ENCODE assay signal across 8 cellular contexts in the genomic region with DNA sequence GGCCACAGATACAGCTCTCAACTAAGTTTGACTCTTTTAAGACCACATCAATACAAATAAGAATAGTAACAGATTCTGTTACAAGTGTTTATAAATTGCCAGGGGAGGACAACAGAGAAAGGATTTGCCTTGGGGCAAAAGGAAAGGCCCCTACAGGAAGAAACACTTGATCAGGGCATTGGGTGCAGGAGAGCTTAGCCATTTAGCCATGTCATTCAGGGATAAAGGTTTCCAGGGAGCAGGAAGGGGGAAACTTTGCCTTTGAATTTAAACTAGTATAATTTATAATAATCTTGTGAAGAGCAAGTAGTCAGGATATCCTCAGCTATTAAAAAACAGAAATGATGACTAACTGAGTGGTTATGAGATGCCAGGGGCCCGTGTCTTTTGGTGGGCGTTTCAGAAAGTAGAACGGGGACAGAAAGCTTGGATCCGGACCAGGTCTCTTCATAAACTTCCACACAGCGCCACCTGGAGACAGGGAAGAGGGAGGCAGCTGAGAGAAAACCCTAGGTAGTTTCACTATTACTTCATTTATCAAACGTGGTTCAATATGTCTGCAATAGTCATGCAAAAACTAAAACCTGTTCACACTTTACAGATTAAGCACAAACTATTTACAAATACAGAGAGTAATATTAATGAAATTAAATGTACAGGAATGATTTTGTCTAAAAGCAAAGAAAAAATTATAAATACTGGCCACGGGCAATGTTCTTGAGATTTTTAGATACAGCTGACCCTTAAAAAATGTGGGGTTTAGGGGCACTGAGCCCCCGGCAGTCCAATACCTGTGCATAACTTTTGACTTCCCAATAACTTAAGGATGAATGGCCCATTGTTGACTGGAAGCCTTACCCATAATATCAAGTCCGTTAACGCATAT. TPM values are rescaled to one million over a fixed set of nuclear protein-coding genes. Genes with fewer than 3 reads are reported as not detected.
DNase-seq lines count a peak whose midpoint lies in the region; ATAC-seq and TF ChIP-seq lines count a peak whose summit lies in the region.

No MANE protein-coding gene starts in this region.

- CTCF ChIA-PET in activated naive CD4-positive, alpha-beta T cell treated with anti-CD3 and anti-CD28 coated beads for 36 hours (lab: Charles Lee) = interaction anchor here (0.6 to 4.3 kb wide), 21 partner anchors 8 to 295 kb away, joined by 3 to 26 read pairs (median 3); a partner anchor contains a TSS

- peak; percentile 85 for ATAC-seq in DND-41 (ENCODE audit: insufficient read depth, low read depth)
- ATAC-seq in psoas muscle = peak; percentile 53 to 84 (median 66)
- ATAC-seq in HG02852 (IDR thresholded peaks at IDR 0.05; ENCODE audit: unreplicated experiment) = no peak

- H3K4me1 ChIP-seq in DND-41 (ENCODE audit: insufficient read depth, low read length) = no peaks in the 10 kb centered on the region; the same call in 1 of the 2 replicates
- peaks cover 8% of the 10 kb centered on the region for H3K4me1 ChIP-seq in psoas muscle
- no peaks in the 10 kb centered on the region for H3K4me1 ChIP-seq in uterus

- no peaks in the 10 kb centered on the region for H3K79me2 ChIP-seq in DND-41 (ENCODE audit: insufficient read depth, low read length)

- no peaks in the 10 kb centered on the region for H3K27me3 ChIP-seq in DND-41 (ENCODE audit: insufficient read depth, low read length, poor library complexity)
- peaks cover 0 to 5% (median 0%) of the 10 kb centered on the region in 3 donors for H3K27me3 ChIP-seq in psoas muscle (ENCODE audit: insufficient read depth in 3 of 3, low read length in 2 of 3)
- no peaks in the 10 kb centered on the region for H3K27me3 ChIP-seq in uterus

- no peaks in the 10 kb centered on the region; the same call in 1 of the 2 replicates for H4K20me1 ChIP-seq in DND-41 (ENCODE audit: insufficient read depth, low read length)

- 27 to 29% (median 29%) methylated on average over 10 of the region's 10 CpGs for WGBS in psoas muscle, 3 donors

- H3K4me3 Mint-ChIP-seq in activated naive CD4-positive, alpha-beta T cell treated with anti-CD3 and anti-CD28 coated beads for 36 hours = no peak overlapping the region
- no peak overlapping the region for H3K4me3 Mint-ChIP-seq in glutamatergic neuron (ENCODE audit: unreplicated experiment)

- no peak for TF ChIP-seq POLR2A in uterus (IDR thresholded peaks at IDR 0.05)

- H3K4me1 Mint-ChIP-seq in activated naive CD4-positive, alpha-beta T cell treated with anti-CD3 and anti-CD28 coated beads for 36 hours (ENCODE audit: low read depth) = peaks cover 8% of the 10 kb centered on the region
- H3K4me1 Mint-ChIP-seq in glutamatergic neuron (ENCODE audit: low read depth, unreplicated experiment) = no peaks in the 10 kb centered on the region

- H3K9me3 ChIP-seq in DND-41 (ENCODE audit: insufficient read depth, low read length, severe bottlenecking) = no peaks in the 10 kb centered on the region
- no peaks in the 10 kb centered on the region for H3K9me3 ChIP-seq in SK-N-MC (ENCODE audit: low read depth, low read length)
- no peaks in the 10 kb centered on the region for H3K9me3 ChIP-seq in psoas muscle
- H3K9me3 ChIP-seq in uterus = no peaks in the 10 kb centered on the region

- H3K27me3 Mint-ChIP-seq in activated naive CD4-positive, alpha-beta T cell treated with anti-CD3 and anti-CD28 coated beads for 36 hours (ENCODE audit: low read depth) = no peaks in the 10 kb centered on the region
- H3K27me3 Mint-ChIP-seq in glutamatergic neuron (ENCODE audit: unreplicated experiment) = no peaks in the 10 kb centered on the region

- DNase-seq in DND-41 (peak; percentile 67), M059J (ENCODE audit: low read depth) (peak; percentile 61), SK-N-MC (ENCODE audit: low read depth, low spot score) (peak; percentile 44), glutamatergic neuron (peak; percentile 76), psoas muscle (peak; percentile 55 to 72), uterus (peak; percentile 39 to 49)
- peak; percentile 84 for DNase-seq in activated naive CD4-positive, alpha-beta T cell treated with anti-CD3 and anti-CD28 coated beads for 36 hours

- TF ChIP-seq CTCF in DND-41 (IDR thresholded peaks at IDR 0.05; ENCODE audit: borderline replicate concordance, extremely low read depth, low read length, poor library complexity, severe bottlenecking) = peak; percentile 92
- peak; percentile 84 for TF ChIP-seq CTCF in glutamatergic neuron (IDR thresholded peaks at IDR 0.05; ENCODE audit: partially characterized antibody, unreplicated experiment)
- TF ChIP-seq CTCF in psoas muscle (IDR thresholded peaks at IDR 0.05) = peak; percentile 78
- peak; percentile 50 to 70 (median 56) for TF ChIP-seq CTCF in uterus (IDR thresholded peaks at IDR 0.05)

- intact Hi-C loops in activated naive CD4-positive, alpha-beta T cell treated with anti-CD3 and anti-CD28 coated beads for 36 hours (cut with micrococcal nuclease) = loop anchor here (1.0 to 10.0 kb wide), 5 partner anchors 64 to 289 kb away; no protein-coding TSS in a partner anchor
- intact Hi-C loops in psoas muscle (cut with DNase I) (loop anchor here (2.0 to 5.0 kb wide), 2 partner anchors 163 to 289 kb away; no protein-coding TSS in a partner anchor), uterus (cut with DNase I; ENCODE audit: low total_unique reads) (no loop called here)

- peak overlapping the region; percentile 43; the same call in 1 of the 2 replicates for H3K4me2 ChIP-seq in DND-41 (ENCODE audit: insufficient read depth, low read length)

- no peaks in the 10 kb centered on the region for H3K36me3 ChIP-seq in DND-41 (ENCODE audit: insufficient read depth, low read length)
- no peaks in the 10 kb centered on the region for H3K36me3 ChIP-seq in SK-N-MC (ENCODE audit: insufficient read depth, low read length)
- no peaks in the 10 kb centered on the region for H3K36me3 ChIP-seq in psoas muscle (ENCODE audit: insufficient read depth in 1 of 2, low read depth in 1 of 2)
- no peaks in the 10 kb centered on the region for H3K36me3 ChIP-seq in uterus

- H3K9ac ChIP-seq in DND-41 (ENCODE audit: low read depth, low read length) (no peak overlapping the region), SK-N-MC (ENCODE audit: insufficient read length) (no peak overlapping the region)

- no peak overlapping the region for H3K27ac Mint-ChIP-seq in activated naive CD4-positive, alpha-beta T cell treated with anti-CD3 and anti-CD28 coated beads for 36 hours
- no peak overlapping the region for H3K27ac Mint-ChIP-seq in glutamatergic neuron (ENCODE audit: unreplicated experiment)

- H3K27ac ChIP-seq in DND-41 (ENCODE audit: low read length) (no peak overlapping the region), SK-N-MC (no peak overlapping the region), psoas muscle (no peak overlapping the region), uterus (peak overlapping the region in 1 of 2 donors; percentile 7)

- no peaks in the 10 kb centered on the region for H3K9me3 Mint-ChIP-seq in activated naive CD4-positive, alpha-beta T cell treated with anti-CD3 and anti-CD28 coated beads for 36 hours
- H3K9me3 Mint-ChIP-seq in glutamatergic neuron (ENCODE audit: unreplicated experiment) = peaks cover 1% of the 10 kb centered on the region

- H3K36me3 Mint-ChIP-seq in activated naive CD4-positive, alpha-beta T cell treated with anti-CD3 and anti-CD28 coated beads for 36 hours (ENCODE audit: low read depth) = no peaks in the 10 kb centered on the region
- H3K36me3 Mint-ChIP-seq in glutamatergic neuron (ENCODE audit: unreplicated experiment) = no peaks in the 10 kb centered on the region

- no peak overlapping the region for H2AFZ ChIP-seq in DND-41 (ENCODE audit: low read depth, low read length)

- H3K4me3 ChIP-seq in DND-41 (ENCODE audit: low read depth in 1 of 2, low read length in 2 of 2) (no peak overlapping the region), SK-N-MC (no peak overlapping the region; the same call in 1 of the 2 replicates), psoas muscle (peak overlapping the region; percentile 23), uterus (no peak overlapping the region)

RNA-seq across cellular contexts. Expression of a gene that starts 11.0 kb away (rescaled TPM):
- total RNA-seq in M059J (2014; rRNA removed; shearing (Covaris generic)) = not detected in 2 replicates
- total RNA-seq in activated naive CD4-positive, alpha-beta T cell treated with anti-CD3 and anti-CD28 coated beads for 36 hours = not detected
- total RNA-seq in glutamatergic neuron (ENCODE audit: unreplicated experiment) (not detected), psoas muscle (under 1 TPM in 1 of 4 donors, not detected in 3; 0.45 TPM), uterus (1 to 10 TPM in 2 of 4 donors, not detected in 2; 4.7 to 4.9 TPM)
- polyA plus RNA-seq in psoas muscle = under 1 TPM in 2 of 3 donors, not detected in 1; 0.03 to 0.19 TPM
